In genomic region chr14:49986344-49987014, GRCh38 we compare ENCODE assay signal across 11 cellular contexts.
DNase-seq lines count a peak whose midpoint lies in the region; ATAC-seq, FAIRE-seq and TF ChIP-seq lines count a peak whose summit lies in the region.
"Had no signal": no experiment of that assay in that cellular context is flagged by ENCODE, and none has a peak within 500 bp of the region (broad histone marks: within the 10 kb centered on the region; RNA-seq: fewer than 3 reads in every experiment).

No MANE protein-coding gene starts in this region.

- H3K4me1 ChIP-seq in kidney (ENCODE audit: control insufficient read depth in 1 of 2, insufficient read depth in 1 of 2, low read depth in 1 of 2, low read length in 2 of 2) (peaks cover 11 to 34% of the 10 kb centered on the region in 2 donors), suprapubic skin (peaks cover 3% of the 10 kb centered on the region)

- CTCF ChIA-PET in activated CD4-positive, alpha-beta memory T cell treated with anti-CD3 and anti-CD28 coated beads, Interleukin-2, amount 10 ng/mL, durations not matched to agents 7 days and 5 days (lab: Charles Lee): interaction anchor here (1.0 to 1.6 kb wide), 4 partner anchors 15 to 125 kb away, joined by 3 to 5 read pairs (median 4); no protein-coding TSS in a partner anchor

- H3K9ac ChIP-seq in kidney (ENCODE audit: low read length in 2 of 2): peak overlapping the region in 1 of 2 donors; percentile 27

- no peak overlapping the region for H3K4me3 Mint-ChIP-seq in activated CD4-positive, alpha-beta T cell treated with anti-CD3 and anti-CD28 coated beads, Interleukin-2, amount 10 ng/mL, durations not matched to agents 24 days and 14 days
- H3K4me3 Mint-ChIP-seq in activated CD4-positive, alpha-beta memory T cell treated with anti-CD3 and anti-CD28 coated beads, Interleukin-2, amount 10 ng/mL, durations not matched to agents 7 days and 5 days: no peak overlapping the region
- H3K4me3 Mint-ChIP-seq: central memory CD8-positive, alpha-beta T cell had no signal

- no peaks in the 10 kb centered on the region for H3K27me3 ChIP-seq in suprapubic skin

- H3K36me3 ChIP-seq in kidney (ENCODE audit: control insufficient read depth in 1 of 2, insufficient read depth in 2 of 2, low read length in 2 of 2) (no peaks in the 10 kb centered on the region), suprapubic skin (no peaks in the 10 kb centered on the region)

- ATAC-seq in GM21526 (IDR thresholded peaks at IDR 0.05; ENCODE audit: low FRiP score, unreplicated experiment): no peak
- ATAC-seq in HG02571 (IDR thresholded peaks at IDR 0.05; ENCODE audit: unreplicated experiment): no peak

- H3K27ac Mint-ChIP-seq in activated CD4-positive, alpha-beta T cell treated with anti-CD3 and anti-CD28 coated beads, Interleukin-2, amount 10 ng/mL, durations not matched to agents 24 days and 14 days: peak overlapping the region; percentile 84
- H3K27ac Mint-ChIP-seq in activated CD4-positive, alpha-beta memory T cell treated with anti-CD3 and anti-CD28 coated beads, Interleukin-2, amount 10 ng/mL, durations not matched to agents 7 days and 5 days: peak overlapping the region; percentile 67

- H3K36me3 Mint-ChIP-seq in activated CD4-positive, alpha-beta T cell treated with anti-CD3 and anti-CD28 coated beads, Interleukin-2, amount 10 ng/mL, durations not matched to agents 24 days and 14 days (ENCODE audit: low read depth): peaks cover 13% of the 10 kb centered on the region
- H3K36me3 Mint-ChIP-seq in activated CD4-positive, alpha-beta memory T cell treated with anti-CD3 and anti-CD28 coated beads, Interleukin-2, amount 10 ng/mL, durations not matched to agents 7 days and 5 days (ENCODE audit: low read depth): peaks cover 9% of the 10 kb centered on the region

- no peak overlapping the region for H3K4me3 ChIP-seq in kidney (ENCODE audit: low read length in 2 of 2)
- H3K4me3 ChIP-seq in suprapubic skin: no peak overlapping the region

- H3K27me3 Mint-ChIP-seq in activated CD4-positive, alpha-beta T cell treated with anti-CD3 and anti-CD28 coated beads, Interleukin-2, amount 10 ng/mL, durations not matched to agents 24 days and 14 days: no peaks in the 10 kb centered on the region
- H3K27me3 Mint-ChIP-seq in activated CD4-positive, alpha-beta memory T cell treated with anti-CD3 and anti-CD28 coated beads, Interleukin-2, amount 10 ng/mL, durations not matched to agents 7 days and 5 days: no peaks in the 10 kb centered on the region
- H3K27me3 Mint-ChIP-seq: central memory CD8-positive, alpha-beta T cell had no signal

- no peak for TF ChIP-seq EP300 in suprapubic skin (IDR thresholded peaks at IDR 0.05)

- H3K4me1 Mint-ChIP-seq in activated CD4-positive, alpha-beta T cell treated with anti-CD3 and anti-CD28 coated beads, Interleukin-2, amount 10 ng/mL, durations not matched to agents 24 days and 14 days: peaks cover 29% of the 10 kb centered on the region
- H3K4me1 Mint-ChIP-seq in activated CD4-positive, alpha-beta memory T cell treated with anti-CD3 and anti-CD28 coated beads, Interleukin-2, amount 10 ng/mL, durations not matched to agents 7 days and 5 days: peaks cover 47% of the 10 kb centered on the region

- no peak for TF ChIP-seq CTCF in kidney (IDR thresholded peaks at IDR 0.05; ENCODE audit: borderline replicate concordance, extremely low read depth, insufficient read depth)
- TF ChIP-seq CTCF in suprapubic skin (IDR thresholded peaks at IDR 0.05): no peak

- H3K9me3 ChIP-seq in kidney (ENCODE audit: control insufficient read depth in 1 of 2, low read length in 2 of 2) (no peaks in the 10 kb centered on the region), suprapubic skin (no peaks in the 10 kb centered on the region)

- POLR2A ChIA-PET in activated CD4-positive, alpha-beta memory T cell treated with anti-CD3 and anti-CD28 coated beads, Interleukin-2, amount 10 ng/mL, durations not matched to agents 7 days and 5 days (lab: Charles Lee): interaction anchor here (0.9 to 7.5 kb wide), 13 partner anchors 10 to 367 kb away, joined by 3 to 52 read pairs (median 4); partner anchors contain the start of gene VCPKMT

- intact Hi-C loops in activated CD4-positive, alpha-beta T cell treated with anti-CD3 and anti-CD28 coated beads, Interleukin-2, amount 10 ng/mL, durations not matched to agents 24 days and 14 days (cut with micrococcal nuclease): no loop called here
- intact Hi-C loops in kidney (cut with DNase I): no loop called here

- DNase-seq in activated CD4-positive, alpha-beta T cell treated with anti-CD3 and anti-CD28 coated beads, Interleukin-2, amount 10 ng/mL, durations not matched to agents 24 days and 14 days: no peak
- no peak for DNase-seq in activated CD4-positive, alpha-beta T cell treated with anti-CD3 and anti-CD28 coated beads for 48 hours
- DNase-seq in activated CD4-positive, alpha-beta memory T cell treated with anti-CD3 and anti-CD28 coated beads, Interleukin-2, amount 10 ng/mL, durations not matched to agents 7 days and 5 days: no peak
- DNase-seq in kidney: no peak
- DNase-seq in suprapubic skin (ENCODE audit: low spot score in 2 of 2): no peak
- no peak for DNase-seq in DMS 273 treated with DMSO at 0.1 percent for 48 hours (lab: John Stamatoyannopoulos, UW)
- DNase-seq: NCI-H2107, Right ventricle myocardium superior had no signal

- no peaks in the 10 kb centered on the region for H3K9me3 Mint-ChIP-seq in activated CD4-positive, alpha-beta T cell treated with anti-CD3 and anti-CD28 coated beads, Interleukin-2, amount 10 ng/mL, durations not matched to agents 24 days and 14 days
- no peaks in the 10 kb centered on the region for H3K9me3 Mint-ChIP-seq in activated CD4-positive, alpha-beta memory T cell treated with anti-CD3 and anti-CD28 coated beads, Interleukin-2, amount 10 ng/mL, durations not matched to agents 7 days and 5 days
- H3K9me3 Mint-ChIP-seq: central memory CD8-positive, alpha-beta T cell had no signal

- no peak for FAIRE-seq in kidney (lab: Jason Lieb, UNC)

- 72% methylated on average over 6 of the region's 6 CpGs for WGBS in suprapubic skin

- TF ChIP-seq POLR2A in suprapubic skin (IDR thresholded peaks at IDR 0.05): no peak

- H3K27ac ChIP-seq in kidney (ENCODE audit: low read depth in 2 of 2, low read length in 2 of 2) (peak overlapping the region; percentile 80 to 81), suprapubic skin (peak overlapping the region; percentile 8)
